ENCODE assay signal across 27 cellular contexts in the genomic region with DNA sequence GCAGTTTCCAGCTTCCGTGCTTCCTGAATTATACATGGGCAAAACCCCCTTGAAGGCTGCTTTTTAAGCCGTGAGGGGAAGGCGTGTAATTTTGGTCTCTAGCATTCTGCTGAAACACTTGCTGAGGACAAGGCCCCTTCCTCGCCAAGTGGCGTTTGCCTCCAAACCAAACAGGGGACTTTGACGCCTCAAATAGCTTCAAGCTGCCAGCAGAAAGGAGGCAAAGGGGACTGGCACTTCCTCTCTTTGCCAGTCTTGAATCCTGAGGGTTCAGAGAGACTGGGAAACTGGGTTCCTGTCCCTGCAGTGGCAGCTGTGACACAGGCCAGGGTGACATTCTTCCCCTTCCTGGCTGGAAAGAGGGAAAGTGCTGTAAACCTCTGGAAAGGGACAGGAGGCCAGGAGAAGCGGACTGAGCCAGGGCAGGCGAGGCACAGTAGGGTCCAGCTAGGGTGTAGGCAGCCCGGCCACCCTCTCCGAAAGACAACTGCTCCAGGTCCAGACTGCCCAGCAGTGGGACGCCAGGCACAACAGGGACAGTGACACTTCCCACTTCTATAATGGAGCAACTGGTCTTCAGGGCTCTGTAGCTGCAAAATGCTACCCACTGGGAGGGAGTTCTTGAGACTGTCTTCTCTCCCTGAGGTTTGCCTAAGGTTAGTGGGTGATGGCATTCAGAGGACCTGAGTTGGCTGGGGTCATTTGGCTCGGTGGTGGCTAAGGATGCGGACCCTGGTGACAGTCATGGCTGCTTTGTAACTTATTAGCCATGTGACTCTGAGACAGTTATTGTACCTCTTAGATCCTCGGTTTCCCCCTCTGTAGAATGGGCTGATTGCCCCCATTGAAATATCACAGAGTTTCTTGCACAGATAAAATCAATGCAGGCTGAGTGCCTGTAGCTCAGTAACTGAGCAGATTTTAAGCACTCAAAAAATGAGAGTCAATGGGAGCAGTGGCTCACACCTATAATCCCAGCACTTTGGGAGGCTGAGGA.
DNase-seq lines count a peak whose midpoint lies in the region; FAIRE-seq and TF ChIP-seq lines count a peak whose summit lies in the region.
"Had no signal": no experiment of that assay in that cellular context is flagged by ENCODE, and none has a peak within 500 bp of the region (broad histone marks: within the 10 kb centered on the region; RNA-seq: fewer than 3 reads in every experiment).

No MANE protein-coding gene starts in this region.

- H3T11ph ChIP-seq in H9 (ENCODE audit: low read length): no peak overlapping the region

- H3K79me2 ChIP-seq in H9 (ENCODE audit: insufficient read depth, low read length) (no peaks in the 10 kb centered on the region), Karpas-422 (ENCODE audit: low read length) (no peaks in the 10 kb centered on the region)
- H3K79me2 ChIP-seq: hepatocyte had no signal

- DNase-seq in H9: no peak
- no peak for DNase-seq in ascending aorta (ENCODE audit: low spot score in 2 of 2)
- no peak for DNase-seq in mesothelial cell of epicardium (ENCODE audit: low spot score in 2 of 2, unreplicated experiment in 2 of 2)
- peak; percentile 63 for DNase-seq in spleen
- DNase-seq in HT-29 (ENCODE audit: low spot score): no peak
- DNase-seq in Karpas-422: no peak
- no peak for DNase-seq in NCI-H1092 treated with DMSO at 0.1 percent for 48 hours (lab: John Stamatoyannopoulos, UW)
- no peak for DNase-seq in H54 (ENCODE audit: insufficient read length, low spot score)
- DNase-seq: activated CD4-positive, alpha-beta T cell treated with anti-CD3 and anti-CD28 coated beads for 36 hours; activated CD8-positive, alpha-beta T cell treated with anti-CD3 and anti-CD28 coated beads, Interleukin-2, amount 10 ng/mL, durations not matched to agents 7 days and 5 days; anterior cingulate cortex; CD8-positive, alpha-beta T cell; central memory CD4-positive, alpha-beta T cell; immature natural killer cell; MM.1S; naive thymus-derived CD8-positive, alpha-beta T cell; NCI-H1436 treated with DMSO at 0.1 percent for 48 hours; NCI-H345; stimulated activated naive CD4-positive, alpha-beta T cell; testis had no signal

- no peak overlapping the region for H2BK5ac ChIP-seq in H9 (ENCODE audit: insufficient read length, low read length)

- peaks cover 25 to 36% of the 10 kb centered on the region in 2 experiments for H3K4me1 Mint-ChIP-seq in H9
- peaks cover 41% of the 10 kb centered on the region for H3K4me1 Mint-ChIP-seq in mesothelial cell of epicardium
- H3K4me1 Mint-ChIP-seq: B cell, immature natural killer cell had no signal

- no peak overlapping the region for H3K56ac ChIP-seq in H9 (ENCODE audit: insufficient read length, low read depth, low read length)

- no peak overlapping the region for H2AK5ac ChIP-seq in H9 (ENCODE audit: insufficient read length, low read length)

- H2BK12ac ChIP-seq in H9 (ENCODE audit: insufficient read length, low read depth, low read length): no peak overlapping the region

- H3K27ac ChIP-seq in H9 (ENCODE audit: insufficient read length, low read depth, low read length) (no peak overlapping the region), ascending aorta (peak overlapping the region; percentile 81 to 89), spleen (no peak overlapping the region), Karpas-422 (ENCODE audit: low read length) (no peak overlapping the region)
- H3K27ac ChIP-seq: gastroesophageal sphincter, hepatocyte, testis had no signal

- H3K79me1 ChIP-seq in H9 (ENCODE audit: insufficient read depth, low read depth, low read length, poor library complexity, severe bottlenecking): no peaks in the 10 kb centered on the region

- H3K4me1 ChIP-seq in H9 (ENCODE audit: insufficient read depth, low read length) (peaks cover 3% of the 10 kb centered on the region; the same call in 1 of the 2 replicates), ascending aorta (peaks cover 4 to 25% of the 10 kb centered on the region in 2 donors), spleen (no peaks in the 10 kb centered on the region), Karpas-422 (ENCODE audit: low read length) (no peaks in the 10 kb centered on the region)
- H3K4me1 ChIP-seq: testis had no signal

- no CpG with 5 or more reads among the region's 14 CpGs for WGBS in H9 (ENCODE audit: extremely low coverage, insufficient read length, low lambda C conversion rate)
- WGBS in spleen, 5 donors: 79 to 86% (median 84%) methylated on average over 14 of the region's 14 CpGs

- H3K23me2 ChIP-seq in H9 (ENCODE audit: insufficient read length, low read depth, low read length, poor library complexity, severe bottlenecking): no peaks in the 10 kb centered on the region

- TF ChIP-seq CTCF in H9 (conservative IDR thresholded peaks at IDR 0.05) (no peak), ascending aorta (IDR thresholded peaks at IDR 0.05) (no peak), mesothelial cell of epicardium (IDR thresholded peaks at IDR 0.05; ENCODE audit: unreplicated experiment) (no peak), spleen (IDR thresholded peaks at IDR 0.05 in 8 of 11, conservative IDR thresholded peaks at IDR 0.05 in 3 of 11) (no peak)

- H3K9ac ChIP-seq in H9 (ENCODE audit: extremely low read depth, insufficient read length, low read length) (no peak overlapping the region), Karpas-422 (ENCODE audit: low read length) (no peak overlapping the region)

- H4K20me1 ChIP-seq in H9 (ENCODE audit: control insufficient read depth, insufficient read depth, insufficient read length) (no peaks in the 10 kb centered on the region), Karpas-422 (ENCODE audit: insufficient read depth, low read depth, low read length) (no peaks in the 10 kb centered on the region)

- H3K9me3 Mint-ChIP-seq in H9 (peaks cover 8 to 14% of the 10 kb centered on the region in 2 experiments; a peak in 3 of 5 replicates), mesothelial cell of epicardium (no peaks in the 10 kb centered on the region)
- H3K9me3 Mint-ChIP-seq: CD8-positive, alpha-beta T cell; immature natural killer cell had no signal

- no peak overlapping the region for H2AFZ ChIP-seq in H9 (ENCODE audit: low read length)
- H2AFZ ChIP-seq in Karpas-422 (ENCODE audit: low read length): no peak overlapping the region
- H2AFZ ChIP-seq: hepatocyte had no signal

- H3K4me2 ChIP-seq in H9 (ENCODE audit: insufficient read depth, insufficient read length, low read length): no peak overlapping the region
- H3K4me2 ChIP-seq in Karpas-422 (ENCODE audit: low read depth, low read length, poor library complexity, severe bottlenecking): no peak overlapping the region
- H3K4me2 ChIP-seq: hepatocyte had no signal

- H2BK20ac ChIP-seq in H9 (ENCODE audit: low read depth, low read length, poor library complexity, severe bottlenecking): no peak overlapping the region

- H3K9me2 ChIP-seq in Karpas-422 (replicated peaks; ENCODE audit: insufficient read depth, low read length): no peaks in the 10 kb centered on the region

- no peak overlapping the region for H4K5ac ChIP-seq in H9 (ENCODE audit: insufficient read length, low read depth, low read length)

- H3K23ac ChIP-seq in H9 (ENCODE audit: insufficient read length, low read depth, low read length): no peak overlapping the region

- no peak overlapping the region for H3K14ac ChIP-seq in H9 (ENCODE audit: insufficient read depth, low read length)

- H3K4me3 Mint-ChIP-seq in H9 (no peak overlapping the region), mesothelial cell of epicardium (no peak overlapping the region)
- H3K4me3 Mint-ChIP-seq: activated CD4-positive, alpha-beta T cell treated with anti-CD3 and anti-CD28 coated beads for 36 hours; activated CD8-positive, alpha-beta T cell treated with anti-CD3 and anti-CD28 coated beads, Interleukin-2, amount 10 ng/mL, durations not matched to agents 7 days and 5 days; activated naive CD8-positive, alpha-beta T cell; B cell; CD8-positive, alpha-beta T cell; immature natural killer cell; memory B cell; naive thymus-derived CD8-positive, alpha-beta T cell; T-helper 1 cell treated with Interleukin-12 subunit alpha and Interleukin-12 subunit beta and Interleukin-4 antibody, amounts not matched to agents 30 μg/mL and 1 μg/mL, for 36 hours had no signal

- FAIRE-seq in H54 (lab: Jason Lieb, UNC): no peak
- FAIRE-seq: GM12891 had no signal

- H3K27me3 ChIP-seq in H9 (ENCODE audit: insufficient read depth, low read length) (no peaks in the 10 kb centered on the region), ascending aorta (no peaks in the 10 kb centered on the region), spleen (replicated peaks in 1 of 7) (no peaks in the 10 kb centered on the region), Karpas-422 (ENCODE audit: low read length) (no peaks in the 10 kb centered on the region)
- H3K27me3 ChIP-seq: gastroesophageal sphincter, hepatocyte, testis had no signal

- H2BK15ac ChIP-seq in H9 (ENCODE audit: low read depth, low read length): no peak overlapping the region

- H2BK120ac ChIP-seq in H9 (ENCODE audit: low read depth, low read length, poor library complexity, severe bottlenecking): no peak overlapping the region

- H3K4me3 ChIP-seq in ascending aorta (no peak overlapping the region), spleen (no peak overlapping the region), Karpas-422 (ENCODE audit: low read length) (no peak overlapping the region)
- H3K4me3 ChIP-seq: gastroesophageal sphincter, hepatocyte, testis had no signal

- no peak overlapping the region for H4K91ac ChIP-seq in H9 (ENCODE audit: insufficient read length, low read depth, low read length)

- H3K4ac ChIP-seq in H9 (ENCODE audit: low read depth, low read length): no peak overlapping the region

- H3K27ac Mint-ChIP-seq in H9 (peak overlapping the region in 2 of 3 experiments; percentile 54 to 71; a peak in 2 of 7 replicates), mesothelial cell of epicardium (peak overlapping the region; percentile 4)
- H3K27ac Mint-ChIP-seq: activated CD4-positive, alpha-beta T cell treated with anti-CD3 and anti-CD28 coated beads for 36 hours; activated CD8-positive, alpha-beta T cell treated with anti-CD3 and anti-CD28 coated beads, Interleukin-2, amount 10 ng/mL, durations not matched to agents 7 days and 5 days; activated naive CD8-positive, alpha-beta T cell; B cell; CD8-positive, alpha-beta T cell; immature natural killer cell; memory B cell; naive thymus-derived CD8-positive, alpha-beta T cell; T-helper 1 cell treated with Interleukin-12 subunit alpha and Interleukin-12 subunit beta and Interleukin-4 antibody, amounts not matched to agents 30 μg/mL and 1 μg/mL, for 36 hours had no signal

- no peak overlapping the region for H3K18ac ChIP-seq in H9 (ENCODE audit: insufficient read length, low read depth, low read length)

- intact Hi-C loops in ascending aorta (cut with DNase I): no loop called here
- intact Hi-C loops in spleen (cut with DNase I; ENCODE audit: low total_unique reads): no loop called here

- H3K27me3 Mint-ChIP-seq in H9 (ENCODE audit: low read depth) (peaks cover 17% of the 10 kb centered on the region), mesothelial cell of epicardium (ENCODE audit: low read depth) (peaks cover 28% of the 10 kb centered on the region)
- H3K27me3 Mint-ChIP-seq: activated CD4-positive, alpha-beta T cell treated with anti-CD3 and anti-CD28 coated beads for 36 hours; activated naive CD8-positive, alpha-beta T cell; B cell; memory B cell; naive thymus-derived CD8-positive, alpha-beta T cell had no signal

- H3K9me3 ChIP-seq in H9 (ENCODE audit: control insufficient read depth, low read depth, low read length) (no peaks in the 10 kb centered on the region), ascending aorta (no peaks in the 10 kb centered on the region), spleen (no peaks in the 10 kb centered on the region), Karpas-422 (ENCODE audit: low read length) (no peaks in the 10 kb centered on the region; the same call in 1 of the 2 replicates)
- H3K9me3 ChIP-seq: gastroesophageal sphincter, testis had no signal

- H3K36me3 ChIP-seq in ascending aorta (no peaks in the 10 kb centered on the region), spleen (no peaks in the 10 kb centered on the region), Karpas-422 (ENCODE audit: insufficient read depth, low read length) (no peaks in the 10 kb centered on the region)
- H3K36me3 ChIP-seq: gastroesophageal sphincter had no signal

- H3K36me3 Mint-ChIP-seq in H9 (ENCODE audit: insufficient read depth in 1 of 3, low read depth in 3 of 3) (no peaks in the 10 kb centered on the region; a peak in 1 of 7 replicates), mesothelial cell of epicardium (no peaks in the 10 kb centered on the region)
- H3K36me3 Mint-ChIP-seq: activated naive CD8-positive, alpha-beta T cell; CD8-positive, alpha-beta T cell; immature natural killer cell; memory B cell; naive thymus-derived CD8-positive, alpha-beta T cell had no signal

- TF ChIP-seq POLR2A in spleen (IDR thresholded peaks at IDR 0.05) (no peak), H54 (IDR thresholded peaks at IDR 0.05; ENCODE audit: low read depth, low read length) (no peak)

- no peak overlapping the region for H4K8ac ChIP-seq in H9 (replicated peaks; ENCODE audit: insufficient read length, low read depth, low read length)

Comparison
In these comparisons a context has a peak if more than half of its experiments do, and no peak if none do; other contexts are left out.
1. H3K27ac ChIP-seq: peak in ascending aorta (2 of 2); none in H9 (single experiment), spleen (0 of 8) and Karpas-422 (single experiment).